ENCODE assay signal across 13 cellular contexts in the genomic region with DNA sequence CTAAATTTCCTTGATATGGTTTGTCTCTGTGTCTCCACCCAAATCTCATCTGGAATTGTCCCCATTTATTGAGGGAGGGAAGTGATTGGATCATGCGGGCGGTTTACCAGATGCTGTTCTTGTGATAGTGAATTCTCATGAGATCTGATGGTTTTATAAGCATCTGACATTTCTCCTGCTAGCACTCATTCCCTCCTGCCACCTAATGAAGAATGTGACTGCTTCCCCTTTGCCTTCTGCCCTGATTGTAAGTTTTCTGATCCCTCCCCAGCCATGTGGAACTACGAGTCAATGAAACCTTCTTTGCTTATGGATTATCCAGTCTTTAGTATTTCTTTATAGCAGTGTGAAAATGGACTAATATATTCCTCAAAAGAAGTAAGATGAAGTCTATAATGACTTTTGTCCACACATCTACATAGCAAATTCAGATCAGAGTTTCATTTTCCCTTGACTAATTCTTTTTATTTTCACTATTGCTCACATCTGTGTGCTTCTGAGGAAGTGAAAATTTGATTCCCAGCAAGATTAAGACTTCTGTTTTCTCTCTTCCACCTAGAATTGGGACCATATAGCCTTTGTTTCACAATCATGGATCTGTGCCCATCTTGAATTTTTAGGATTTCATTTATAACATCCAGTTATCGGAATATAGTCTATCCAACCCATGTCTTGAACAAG.
A peak's percentile ranks its signal among the peaks of the same experiment; 100 is the strongest.
DNase-seq lines count a peak whose midpoint lies in the region; ATAC-seq and TF ChIP-seq lines count a peak whose summit lies in the region.
"Had no signal": no experiment of that assay in that cellular context is flagged by ENCODE, and none has a peak within 500 bp of the region (broad histone marks: within the 10 kb centered on the region; RNA-seq: fewer than 3 reads in every experiment).

No MANE protein-coding gene starts in this region.

- 0 out of 2 replicates have a peak, but pooled peaks cover 4% of the 10 kb centered on the region for H3F3A ChIP-seq in MM.1S (ENCODE audit: insufficient read depth, low read length)

- peak overlapping the region; percentile 18; the same call in 1 of the 2 replicates for H3K4me2 ChIP-seq in MM.1S (ENCODE audit: low read depth, low read length)

- H3K36me3 Mint-ChIP-seq in activated CD8-positive, alpha-beta memory T cell treated with anti-CD3 and anti-CD28 coated beads, Interleukin-2, amount 10 ng/mL, durations not matched to agents 7 days and 5 days, result peaks cover 3% of the 10 kb centered on the region
- H3K36me3 Mint-ChIP-seq: natural killer cell had no signal

- H3K9ac ChIP-seq in MM.1S (ENCODE audit: low read length), result no peak overlapping the region

- CTCF ChIA-PET in activated CD8-positive, alpha-beta memory T cell treated with anti-CD3 and anti-CD28 coated beads, Interleukin-2, amount 10 ng/mL, durations not matched to agents 7 days and 5 days (lab: Charles Lee), result no interaction called here

- no peaks in the 10 kb centered on the region for H3K9me3 ChIP-seq in MM.1S (replicated peaks; ENCODE audit: insufficient read depth, low read length)
- no peaks in the 10 kb centered on the region for H3K9me3 ChIP-seq in ovary

- H3K4me1 ChIP-seq in MM.1S (ENCODE audit: low read length) (peaks cover 28% of the 10 kb centered on the region), ovary (ENCODE audit: insufficient read depth) (no peaks in the 10 kb centered on the region)

- H3K4me3 ChIP-seq in MM.1S (ENCODE audit: low read length), result no peak overlapping the region
- H3K4me3 ChIP-seq in ovary, result no peak overlapping the region

- H3K9me2 ChIP-seq in MM.1S (replicated peaks; ENCODE audit: insufficient read depth, low read length), result no peaks in the 10 kb centered on the region

- TF ChIP-seq CTCF in MM.1S (IDR thresholded peaks at IDR 0.05; ENCODE audit: low read length) (no peak), ovary (IDR thresholded peaks at IDR 0.05) (no peak)

- WGBS in ovary, 3 donors, result 96 to 97% (median 96%) methylated on average over 4 of the region's 4 CpGs

- peaks cover 25% of the 10 kb centered on the region for H3K4me1 Mint-ChIP-seq in activated CD8-positive, alpha-beta memory T cell treated with anti-CD3 and anti-CD28 coated beads, Interleukin-2, amount 10 ng/mL, durations not matched to agents 7 days and 5 days
- H3K4me1 Mint-ChIP-seq: B cell, natural killer cell had no signal

- peak; percentile 22 for DNase-seq in MM.1S
- DNase-seq in NCI-H2029 (lab: John Stamatoyannopoulos, UW), result no peak
- DNase-seq in ovary, result no peak
- no peak for DNase-seq in NCI-H524 (lab: John Stamatoyannopoulos, UW)
- DNase-seq in activated CD8-positive, alpha-beta memory T cell treated with anti-CD3 and anti-CD28 coated beads, Interleukin-2, amount 10 ng/mL, durations not matched to agents 7 days and 5 days, result no peak
- DNase-seq: activated effector memory CD4-positive, alpha-beta T cell treated with anti-CD3 and anti-CD28 coated beads, Interleukin-2, amount 50 U/mL, for 16 hours; KBM-7; natural killer cell had no signal

- no peak for TF ChIP-seq POLR2A in ovary (IDR thresholded peaks at IDR 0.05)

- H3K27ac ChIP-seq in MM.1S (ENCODE audit: low read length), result no peak overlapping the region
- H3K27ac ChIP-seq in ovary, result no peak overlapping the region
- H3K27ac ChIP-seq: VCaP had no signal

- intact Hi-C loops in ovary (cut with DNase I), result no loop called here

- no peaks in the 10 kb centered on the region for H3K79me2 ChIP-seq in MM.1S (ENCODE audit: low read length)

- no peak overlapping the region for H2AFZ ChIP-seq in MM.1S (ENCODE audit: low read length)

- no peak overlapping the region for H3K4me3 Mint-ChIP-seq in activated CD8-positive, alpha-beta memory T cell treated with anti-CD3 and anti-CD28 coated beads, Interleukin-2, amount 10 ng/mL, durations not matched to agents 7 days and 5 days
- H3K4me3 Mint-ChIP-seq: B cell, natural killer cell had no signal

- no peaks in the 10 kb centered on the region for H4K20me1 ChIP-seq in MM.1S (ENCODE audit: insufficient read depth, low read length)

- peaks cover 18% of the 10 kb centered on the region for H3K27me3 Mint-ChIP-seq in activated CD8-positive, alpha-beta memory T cell treated with anti-CD3 and anti-CD28 coated beads, Interleukin-2, amount 10 ng/mL, durations not matched to agents 7 days and 5 days

- no peak for TF ChIP-seq EP300 in ovary (IDR thresholded peaks at IDR 0.05)

- H3K9me3 Mint-ChIP-seq in activated CD8-positive, alpha-beta memory T cell treated with anti-CD3 and anti-CD28 coated beads, Interleukin-2, amount 10 ng/mL, durations not matched to agents 7 days and 5 days (ENCODE audit: low read depth), result peaks cover 7% of the 10 kb centered on the region
- H3K9me3 Mint-ChIP-seq: natural killer cell had no signal

- no peak overlapping the region for H3K27ac Mint-ChIP-seq in activated CD8-positive, alpha-beta memory T cell treated with anti-CD3 and anti-CD28 coated beads, Interleukin-2, amount 10 ng/mL, durations not matched to agents 7 days and 5 days
- H3K27ac Mint-ChIP-seq: B cell, natural killer cell had no signal

- H3K27me3 ChIP-seq in MM.1S (replicated peaks; ENCODE audit: insufficient read depth, low read length) (no peaks in the 10 kb centered on the region), ovary (no peaks in the 10 kb centered on the region)

- H3K36me3 ChIP-seq in MM.1S (replicated peaks; ENCODE audit: insufficient read depth, low read length), result no peaks in the 10 kb centered on the region
- H3K36me3 ChIP-seq in ovary, result no peaks in the 10 kb centered on the region

- ATAC-seq in GM18502 (IDR thresholded peaks at IDR 0.05; ENCODE audit: poor library complexity, unreplicated experiment) (peak; percentile 88), GM19463 (IDR thresholded peaks at IDR 0.05; ENCODE audit: unreplicated experiment) (peak; percentile 78), HG02884 (IDR thresholded peaks at IDR 0.05; ENCODE audit: unreplicated experiment) (peak; percentile 85)
- ATAC-seq in activated CD8-positive, alpha-beta memory T cell treated with anti-CD3 and anti-CD28 coated beads, Interleukin-2, amount 10 ng/mL, durations not matched to agents 7 days and 5 days, result no peak
- ATAC-seq: natural killer cell had no signal
